ENCODE assay signal across 7 cellular contexts in the genomic region with DNA sequence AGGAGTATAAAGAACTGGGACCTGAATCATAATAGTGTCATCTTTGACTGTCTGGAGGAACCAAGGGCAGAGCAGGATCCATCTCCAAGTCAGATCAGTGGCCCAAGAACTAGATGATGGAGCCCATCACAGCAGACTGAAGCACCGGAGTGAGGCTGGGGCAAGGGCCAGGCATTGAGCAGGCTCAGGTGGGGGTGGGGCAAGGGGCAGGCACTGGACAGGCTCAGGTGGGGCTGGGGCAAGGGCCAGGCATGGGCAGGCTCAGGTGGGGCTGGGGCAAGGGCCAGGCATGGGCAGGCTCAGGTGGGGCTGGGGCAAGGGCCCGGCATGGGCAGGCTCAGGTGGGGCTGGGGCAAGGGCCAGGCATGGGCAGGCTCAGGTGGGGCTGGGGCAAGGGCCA. TPM values are rescaled to one million over a fixed set of nuclear protein-coding genes. Genes with fewer than 3 reads are reported as not detected.
"Had no signal": no experiment of that assay in that cellular context is flagged by ENCODE, and none has a peak within 500 bp of the region (broad histone marks: within the 10 kb centered on the region; RNA-seq: fewer than 3 reads in every experiment).

No MANE protein-coding gene starts in this region.

RNA-seq across cellular contexts. Expression of gene MMP24, which starts 26.1 kb away (rescaled TPM):
- total RNA-seq: T-helper 2 cell treated with Interferon-gamma antibody and Interleukin-4, amounts not matched to agents 100 ng/mL and 5 ng/mL, for 36 hours had no signal
- polyA plus RNA-seq: keratinocyte had no signal

RNA-seq across cellular contexts. Expression of gene FAM83C, which starts 39.6 kb away (rescaled TPM):
- total RNA-seq: epithelial cell of proximal tubule; left ventricle myocardium inferior; right atrium auricular region; T-helper 2 cell treated with Interferon-gamma antibody and Interleukin-4, amounts not matched to agents 100 ng/mL and 5 ng/mL, for 36 hours; upper lobe of right lung had no signal
- polyA plus RNA-seq: smooth muscle cell had no signal
